8 cellular contexts compared by ENCODE assay signal in genomic region chr17:2056221-2057129, GRCh38. TPM values are rescaled to one million over a fixed set of nuclear protein-coding genes. Genes with fewer than 3 reads are reported as not detected.
DNase-seq lines count a peak whose midpoint lies in the region; ATAC-seq and TF ChIP-seq lines count a peak whose summit lies in the region.

No MANE protein-coding gene starts in this region.

- peaks cover 0 to 2% of the 10 kb centered on the region in 2 donors for H3K9me3 ChIP-seq in lung (ENCODE audit: control insufficient read depth in 2 of 2, insufficient read depth in 1 of 2, low read length in 1 of 2)
- H3K9me3 ChIP-seq in thyroid gland, result no peaks in the 10 kb centered on the region

- POLR2A ChIA-PET in AG04449 (lab: Yijun Ruan, JAX), result interaction anchor here (0.7 to 5.1 kb wide), 13 partner anchors 11 to 326 kb away, joined by 3 to 59 read pairs (median 7); partner anchors contain the start of gene SRR

- intact Hi-C loops in thyroid gland (cut with DNase I), result loop anchor here (5.0 kb wide), 2 partner anchors 36 to 226 kb away; no protein-coding TSS in a partner anchor

- DNase-seq in AG04449 (ENCODE audit: low read depth, low spot score) (no peak), HuH-7 (ENCODE audit: low spot score) (peak; percentile 79), astrocyte of the cerebellum (ENCODE audit: low read depth) (no peak), lung (ENCODE audit: low spot score) (no peak), thyroid gland (peak; percentile 50 to 62), NCI-H1105 (lab: John Stamatoyannopoulos, UW) (no peak)

- WGBS in lung, 2 donors, result 18 to 32% methylated on average over 66 to 76 of the region's 76 CpGs
- 11 to 23% methylated on average over 19 to 21 of the region's 76 CpGs for WGBS in thyroid gland, 2 donors

- CTCF ChIA-PET in AG04449 (lab: Yijun Ruan, JAX), result interaction anchor here (0.9 to 8.5 kb wide), 21 partner anchors 10 to 305 kb away, joined by 3 to 348 read pairs (median 9); partner anchors contain the start of gene TSR1

- ATAC-seq in lung (ENCODE audit: insufficient read depth, low FRiP score) (no peak), GM21528 (IDR thresholded peaks at IDR 0.05; ENCODE audit: low FRiP score, unreplicated experiment) (no peak), HG02884 (IDR thresholded peaks at IDR 0.05; ENCODE audit: unreplicated experiment) (no peak)

- H3K27ac ChIP-seq in lung (ENCODE audit: low read depth in 1 of 2, low read length in 1 of 2), result peak overlapping the region; percentile 78 to 83
- peak overlapping the region; percentile 73 to 91 (median 89) for H3K27ac ChIP-seq in thyroid gland

- no peak for TF ChIP-seq POLR2A in thyroid gland (IDR thresholded peaks at IDR 0.05)

- in situ Hi-C loops in astrocyte of the cerebellum (cut with HindIII; ENCODE audit: low sequenced_read_pairs), result no loop called here

- TF ChIP-seq CTCF in AG04449 (IDR thresholded peaks at IDR 0.05; ENCODE audit: insufficient read depth, low read length, missing control alignments) (peak; percentile 5), astrocyte of the cerebellum (IDR thresholded peaks at IDR 0.05; ENCODE audit: low read depth, low read length, missing control alignments) (no peak), lung (IDR thresholded peaks at IDR 0.05; ENCODE audit: control extremely low read depth, extremely low read depth) (no peak), thyroid gland (IDR thresholded peaks at IDR 0.05) (peak in 1 of 6 experiments; percentile 24)

- H3K27me3 ChIP-seq in lung (ENCODE audit: control insufficient read depth, insufficient read depth) (no peaks in the 10 kb centered on the region), thyroid gland (peaks cover 5% of the 10 kb centered on the region)

- H3K36me3 ChIP-seq in lung (ENCODE audit: control insufficient read depth in 2 of 2, insufficient read depth in 2 of 2, low read length in 2 of 2) (peaks cover 0 to 14% of the 10 kb centered on the region in 2 donors), thyroid gland (peaks cover 5 to 14% of the 10 kb centered on the region in 2 donors)

- H3K4me3 ChIP-seq in AG04449 (ENCODE audit: low read depth, low read length), result peak overlapping the region; percentile 66
- peak overlapping the region; percentile 62 for H3K4me3 ChIP-seq in astrocyte of the cerebellum (ENCODE audit: low read depth, low read length)
- H3K4me3 ChIP-seq in lung, result peak overlapping the region; percentile 26
- H3K4me3 ChIP-seq in thyroid gland (replicated peaks in 1 of 3), result peak overlapping the region in 2 of 3 donors; percentile 30 to 58

- peaks cover 0 to 27% of the 10 kb centered on the region in 2 donors for H3K4me1 ChIP-seq in lung (ENCODE audit: control insufficient read depth in 2 of 2, insufficient read depth in 2 of 2, low read length in 2 of 2)
- H3K4me1 ChIP-seq in thyroid gland, result peaks cover 13 to 70% of the 10 kb centered on the region in 2 donors

RNA-seq across cellular contexts. Expression of gene HIC1, which starts 1.6 kb away (rescaled TPM):
- total RNA-seq in lung (10 to 100 TPM; 28.9 to 34.8 TPM), thyroid gland (10 to 100 TPM; 13.3 to 23.2 (median 18.3) TPM)
- 10 to 100 TPM in 1 of 2 donors, 1 to 10 TPM in 1; 5.5 to 14.4 TPM for polyA plus RNA-seq in lung

RNA-seq across cellular contexts. Expression of gene OVCA2, which starts 14.7 kb away (rescaled TPM):
- 10 to 100 TPM; 11.1 to 31.7 TPM for total RNA-seq in lung
- 10 to 100 TPM; 43.2 to 55.4 TPM for polyA plus RNA-seq in lung
- 10 to 100 TPM; 37.6 to 54.1 (median 47.3) TPM for total RNA-seq in thyroid gland

RNA-seq across cellular contexts. Expression of gene DPH1, which starts 26.5 kb away (rescaled TPM):
- total RNA-seq in lung (10 to 100 TPM; 32.7 to 37.8 TPM), thyroid gland (10 to 100 TPM; 41.6 to 61.1 (median 49.3) TPM)
- polyA plus RNA-seq in lung, result 10 to 100 TPM; 21.1 to 21.6 TPM

RNA-seq across cellular contexts. Expression of gene RTN4RL1, which starts 31.3 kb away (rescaled TPM):
- 1 to 10 TPM in 1 of 2 donors, under 1 TPM in 1; 0.65 to 7.3 TPM for total RNA-seq in lung
- polyA plus RNA-seq in lung, result 1 to 10 TPM; 1.2 to 3.5 TPM
- total RNA-seq in thyroid gland, result 1 to 10 TPM; 1.6 to 4.9 (median 2.5) TPM

Comparison
In these comparisons a context has a peak if more than half of its experiments do, and no peak if none do; other contexts are left out.
1. DNase-seq: peak in HuH-7 (single experiment) and thyroid gland (2 of 2); none in AG04449 (single experiment), astrocyte of the cerebellum (single experiment), lung (single experiment) and NCI-H1105 (single experiment).
2. Peak in every context shown above with its lines, with median percentiles within 50 percentile points of each other: H3K4me3 ChIP-seq.